ENCODE assay signal across 8 cellular contexts in genomic region chr17:44384823-44385286, GRCh38. TPM values are rescaled to one million over a fixed set of nuclear protein-coding genes. Genes with fewer than 3 reads are reported as not detected.
DNase-seq lines count a peak whose midpoint lies in the region; ATAC-seq and TF ChIP-seq lines count a peak whose summit lies in the region.

No MANE protein-coding gene starts in this region.

- peak overlapping the region; percentile 67 for H3K4me3 Mint-ChIP-seq in activated CD4-positive, alpha-beta T cell treated with anti-CD3 and anti-CD28 coated beads, Interleukin-2, amount 10 ng/mL, durations not matched to agents 7 days and 5 days

- WGBS in right lobe of liver (ENCODE audit: insufficient coverage, low coverage, low lambda C conversion rate, missing lambda C conversion rate), result 3% methylated on average over 12 of the region's 26 CpGs

- no peaks in the 10 kb centered on the region for H3K9me3 Mint-ChIP-seq in activated CD4-positive, alpha-beta T cell treated with anti-CD3 and anti-CD28 coated beads, Interleukin-2, amount 10 ng/mL, durations not matched to agents 7 days and 5 days

- peak overlapping the region; percentile 50 for H3K4me3 ChIP-seq in astrocyte of the cerebellum (ENCODE audit: low read depth, low read length)
- H3K4me3 ChIP-seq in right lobe of liver, result peak overlapping the region; percentile 27 to 49 (median 34)
- H3K4me3 ChIP-seq in tibial artery, result peak overlapping the region; percentile 43 to 55

- DNase-seq in activated CD4-positive, alpha-beta T cell treated with anti-CD3 and anti-CD28 coated beads, Interleukin-2, amount 10 ng/mL, durations not matched to agents 7 days and 5 days, result no peak
- no peak for DNase-seq in activated CD4-positive, alpha-beta T cell treated with anti-CD3 and anti-CD28 coated beads for 1 hour
- DNase-seq in astrocyte of the cerebellum (ENCODE audit: low read depth) (no peak), right lobe of liver (no peak), tibial artery (no peak), cortex of kidney (lab: John Stamatoyannopoulos, UW) (no peak)
- no peak for DNase-seq in activated CD8-positive, alpha-beta memory T cell treated with anti-CD3 and anti-CD28 coated beads, Interleukin-2, amount 50 U/mL, for 48 hours

- intact Hi-C loops in right lobe of liver (cut with DNase I) (no loop called here), tibial artery (cut with DNase I; ENCODE audit: low total_unique reads) (no loop called here)

- CTCF ChIA-PET in activated CD4-positive, alpha-beta T cell treated with anti-CD3 and anti-CD28 coated beads, Interleukin-2, amount 10 ng/mL, durations not matched to agents 7 days and 5 days (lab: Charles Lee), result interaction anchor here (1.0 to 1.8 kb wide), 4 partner anchors 9 to 175 kb away, joined by 3 to 7 read pairs (median 4); partner anchors contain the start of gene FAM171A2

- TF ChIP-seq POLR2A in right lobe of liver (IDR thresholded peaks at IDR 0.05), result no peak

- H3K27ac ChIP-seq in right lobe of liver (no peak overlapping the region), tibial artery (no peak overlapping the region)

- peaks cover 19% of the 10 kb centered on the region for H3K4me1 Mint-ChIP-seq in activated CD4-positive, alpha-beta T cell treated with anti-CD3 and anti-CD28 coated beads, Interleukin-2, amount 10 ng/mL, durations not matched to agents 7 days and 5 days

- TF ChIP-seq CTCF in astrocyte of the cerebellum (IDR thresholded peaks at IDR 0.05; ENCODE audit: low read depth, low read length, missing control alignments) (no peak), right lobe of liver (IDR thresholded peaks at IDR 0.05) (no peak), tibial artery (IDR thresholded peaks at IDR 0.05) (no peak)

- H3K36me3 ChIP-seq in right lobe of liver, result no peaks in the 10 kb centered on the region
- no peaks in the 10 kb centered on the region for H3K36me3 ChIP-seq in tibial artery

- H3K4me1 ChIP-seq in right lobe of liver (peaks cover 0 to 7% (median 0%) of the 10 kb centered on the region in 4 donors), tibial artery (peaks cover 0 to 20% (median 18%) of the 10 kb centered on the region in 4 donors)

- in situ Hi-C loops in astrocyte of the cerebellum (cut with HindIII; ENCODE audit: low sequenced_read_pairs), result no loop called here

- peaks cover 35% of the 10 kb centered on the region for H3K27me3 Mint-ChIP-seq in activated CD4-positive, alpha-beta T cell treated with anti-CD3 and anti-CD28 coated beads, Interleukin-2, amount 10 ng/mL, durations not matched to agents 7 days and 5 days

- ATAC-seq in right lobe of liver (peak in 2 of 4 donors; percentile 8 to 14), HG03045 (IDR thresholded peaks at IDR 0.05; ENCODE audit: unreplicated experiment) (no peak)

- peaks cover 2% of the 10 kb centered on the region for H3K36me3 Mint-ChIP-seq in activated CD4-positive, alpha-beta T cell treated with anti-CD3 and anti-CD28 coated beads, Interleukin-2, amount 10 ng/mL, durations not matched to agents 7 days and 5 days (ENCODE audit: low read depth)

- POLR2A ChIA-PET in activated CD4-positive, alpha-beta T cell treated with anti-CD3 and anti-CD28 coated beads, Interleukin-2, amount 10 ng/mL, durations not matched to agents 7 days and 5 days (lab: Charles Lee), result interaction anchor here (0.6 kb wide), 1 partner anchor 166 kb away, joined by 4 read pairs; the partner anchor contains the start of gene UBTF

- H3K9me3 ChIP-seq in right lobe of liver, result no peaks in the 10 kb centered on the region
- H3K9me3 ChIP-seq in tibial artery, result no peaks in the 10 kb centered on the region

- peaks cover 0 to 6% of the 10 kb centered on the region in 2 donors for H3K27me3 ChIP-seq in right lobe of liver
- H3K27me3 ChIP-seq in tibial artery, result peaks cover 0 to 39% of the 10 kb centered on the region in 2 donors

- peak overlapping the region; percentile 31 for H3K27ac Mint-ChIP-seq in activated CD4-positive, alpha-beta T cell treated with anti-CD3 and anti-CD28 coated beads, Interleukin-2, amount 10 ng/mL, durations not matched to agents 7 days and 5 days

RNA-seq across cellular contexts. Expression of gene ITGA2B, which starts 4.6 kb away (rescaled TPM):
- total RNA-seq in activated CD4-positive, alpha-beta T cell treated with anti-CD3 and anti-CD28 coated beads, Interleukin-2, amount 10 ng/mL, durations not matched to agents 7 days and 5 days, result under 1 TPM; 0.27 to 0.47 TPM
- 1 to 10 TPM in 2 of 6 experiments, under 1 TPM in 3, not detected in 1; 0.37 to 1.5 (median 0.49) TPM for total RNA-seq in right lobe of liver

RNA-seq across cellular contexts. Expression of gene FAM171A2, which starts 21.2 kb away (rescaled TPM):
- under 1 TPM in 1 of 2 experiments, not detected in 1; 0.08 TPM for total RNA-seq in activated CD4-positive, alpha-beta T cell treated with anti-CD3 and anti-CD28 coated beads, Interleukin-2, amount 10 ng/mL, durations not matched to agents 7 days and 5 days
- under 1 TPM; 0.16 to 0.68 (median 0.39) TPM for total RNA-seq in right lobe of liver

RNA-seq across cellular contexts. Expression of gene GRN, which starts 39.8 kb away (rescaled TPM):
- 10 to 100 TPM; 61.1 to 70.5 TPM for total RNA-seq in activated CD4-positive, alpha-beta T cell treated with anti-CD3 and anti-CD28 coated beads, Interleukin-2, amount 10 ng/mL, durations not matched to agents 7 days and 5 days
- total RNA-seq in right lobe of liver, result 100 to 1,000 TPM in 5 of 6 experiments, 10 to 100 TPM in 1; 84.5 to 230 (median 150) TPM
